8 cellular contexts compared by ENCODE assay signal in genomic region chr7:143836088-143836487, GRCh38.
DNase-seq lines count a peak whose midpoint lies in the region; ATAC-seq, FAIRE-seq and TF ChIP-seq lines count a peak whose summit lies in the region.
"Not testable (repeated sequence)": the region's sequence is repeated elsewhere in the genome, so short reads cannot be mapped to it uniquely, and the experiment has no call there.

No MANE protein-coding gene starts in this region.

- H3K9me2 ChIP-seq in SK-N-SH: not testable (repeated sequence)

- not testable (repeated sequence) for DNase-seq in SK-N-SH; astrocyte (ENCODE audit: low read depth); left lung; stimulated activated naive CD8-positive, alpha-beta T cell treated with anti-CD3 and anti-CD28 coated beads, Interleukin-15, Interleukin-2, amounts not matched to agents 100 U/mL and 50 U/mL, for 24 hours

- H3K4me3 ChIP-seq in SK-N-SH (ENCODE audit: low read depth in 2 of 2, low read length in 1 of 2) (peak overlapping the region in 1 of 2 experiments; percentile 83; a peak in 2 of 4 replicates), left lung (peak overlapping the region in 1 of 2 donors; percentile 32)
- not testable (repeated sequence) for H3K4me3 ChIP-seq in astrocyte (ENCODE audit: insufficient read depth, low read depth, low read length)

- H3K9me3 Mint-ChIP-seq in astrocyte (ENCODE audit: unreplicated experiment): not testable (repeated sequence)

- WGBS in SK-N-SH (ENCODE audit: low lambda C conversion rate): no CpG with 5 or more reads among the region's 17 CpGs

- H3K79me2 ChIP-seq in SK-N-SH (ENCODE audit: insufficient read depth); astrocyte (ENCODE audit: insufficient read depth, low read length): not testable (repeated sequence)

- H4K20me1 ChIP-seq in SK-N-SH (ENCODE audit: insufficient read depth); astrocyte (ENCODE audit: insufficient read depth, low read length): not testable (repeated sequence)

- TF ChIP-seq EP300 in SK-N-SH (IDR thresholded peaks at IDR 0.05; ENCODE audit: borderline replicate concordance in 1 of 2, low read depth in 1 of 2, low read length in 1 of 2): not testable (repeated sequence)

- H2AFZ ChIP-seq in SK-N-SH (ENCODE audit: low read depth); astrocyte (ENCODE audit: low read depth, low read length): not testable (repeated sequence)

- CTCF ChIA-PET in SK-N-SH (lab: Yijun Ruan, JAX): not testable (repeated sequence)

- H3K4me1 Mint-ChIP-seq in astrocyte (ENCODE audit: low read depth, unreplicated experiment): not testable (repeated sequence)

- POLR2A ChIA-PET in SK-N-SH (lab: Yijun Ruan, JAX): not testable (repeated sequence)

- H3K4me2 ChIP-seq in SK-N-SH: peak overlapping the region; percentile 52; the same call in 1 of the 2 replicates
- H3K4me2 ChIP-seq in astrocyte (ENCODE audit: low read length): not testable (repeated sequence)

- TF ChIP-seq RAD21 in SK-N-SH (IDR thresholded peaks at IDR 0.05; ENCODE audit: low read length): not testable (repeated sequence)

- not testable (repeated sequence) for H3K4me1 ChIP-seq in SK-N-SH (ENCODE audit: control insufficient read depth in 1 of 2, insufficient read depth in 2 of 2, low read depth in 1 of 2, low read length in 1 of 2); astrocyte (ENCODE audit: insufficient read depth, low read length); left lung

- not testable (repeated sequence) for H3K36me3 ChIP-seq in SK-N-SH (replicated peaks in 1 of 2; ENCODE audit: control insufficient read depth in 1 of 2, insufficient read depth in 2 of 2, low read length in 1 of 2); astrocyte (ENCODE audit: insufficient read depth, low read length); left lung

- not testable (repeated sequence) for H3K9me3 ChIP-seq in SK-N-SH; astrocyte (ENCODE audit: insufficient read depth, low read depth, low read length); left lung

- H3K27me3 Mint-ChIP-seq in astrocyte (ENCODE audit: low read depth, unreplicated experiment): not testable (repeated sequence)

- ATAC-seq in GM18498 (IDR thresholded peaks at IDR 0.05; ENCODE audit: unreplicated experiment): peak; percentile 35
- ATAC-seq in GM19438 (IDR thresholded peaks at IDR 0.05; ENCODE audit: low read depth, unreplicated experiment): peak; percentile 30
- ATAC-seq in HG02571 (IDR thresholded peaks at IDR 0.05; ENCODE audit: unreplicated experiment): peak; percentile 30
- peak; percentile 31 for ATAC-seq in HG03135 (IDR thresholded peaks at IDR 0.05; ENCODE audit: unreplicated experiment)
- ATAC-seq in left lung: peak; percentile 26
- peak; percentile 41 for ATAC-seq in stimulated activated naive CD8-positive, alpha-beta T cell treated with anti-CD3 and anti-CD28 coated beads, Interleukin-15, Interleukin-2, amounts not matched to agents 100 U/mL and 50 U/mL, for 24 hours

- not testable (repeated sequence) for FAIRE-seq in astrocyte (lab: Jason Lieb, UNC)

- H3K36me3 Mint-ChIP-seq in astrocyte (ENCODE audit: low read depth, unreplicated experiment): not testable (repeated sequence)

- H3K27me3 ChIP-seq in SK-N-SH (ENCODE audit: insufficient read depth); astrocyte (ENCODE audit: insufficient read depth, low read length); left lung: not testable (repeated sequence)

- not testable (repeated sequence) for TF ChIP-seq CTCF in SK-N-SH (IDR thresholded peaks at IDR 0.05); astrocyte (IDR thresholded peaks at IDR 0.05; ENCODE audit: insufficient read depth, low read depth, low read length); left lung (IDR thresholded peaks at IDR 0.05)

- H3K9ac ChIP-seq in SK-N-SH: not testable (repeated sequence)
- H3K9ac ChIP-seq in astrocyte (ENCODE audit: low read length): peak overlapping the region; percentile 60

- H3K27ac Mint-ChIP-seq in astrocyte (ENCODE audit: unreplicated experiment): not testable (repeated sequence)

- peak overlapping the region in 1 of 2 experiments; percentile 59; a peak in 1 of 4 replicates for H3K27ac ChIP-seq in SK-N-SH (ENCODE audit: low read depth in 2 of 2, low read length in 1 of 2)
- H3K27ac ChIP-seq in astrocyte (ENCODE audit: low read depth, low read length); left lung: not testable (repeated sequence)

- H3K4me3 Mint-ChIP-seq in astrocyte (ENCODE audit: unreplicated experiment): not testable (repeated sequence)

- intact Hi-C loops in left lung (cut with DNase I): not testable (repeated sequence)

- H3F3A ChIP-seq in SK-N-SH (replicated peaks; ENCODE audit: insufficient read depth): not testable (repeated sequence)
